Comparison of ENCODE assay signal across 18 cellular contexts in genomic region chr19:10639836-10640235, GRCh38. TPM values are rescaled to one million over a fixed set of nuclear protein-coding genes. Genes with fewer than 3 reads are reported as not detected.
A peak's percentile ranks its signal among the peaks of the same experiment; 100 is the strongest.
DNase-seq lines count a peak whose midpoint lies in the region; ATAC-seq and TF ChIP-seq lines count a peak whose summit lies in the region.
"Had no signal": no experiment of that assay in that cellular context is flagged by ENCODE, and none has a peak within 500 bp of the region (broad histone marks: within the 10 kb centered on the region; RNA-seq: fewer than 3 reads in every experiment).

No MANE protein-coding gene starts in this region.

- no peak for TF ChIP-seq CTCF in CD4-positive, alpha-beta T cell (IDR thresholded peaks at IDR 0.05)
- TF ChIP-seq CTCF in WERI-Rb-1 (IDR thresholded peaks at IDR 0.05; ENCODE audit: low read depth, low read length), result no peak

- POLR2A ChIA-PET in CD4-positive, alpha-beta T cell (lab: Charles Lee), result interaction anchor here (3.1 kb wide), 1 partner anchor 13 kb away, joined by 13 read pairs; no protein-coding TSS in a partner anchor

- H3K9me3 ChIP-seq in CD4-positive, alpha-beta T cell (ENCODE audit: control insufficient read depth, low read length), result no peaks in the 10 kb centered on the region
- H3K9me3 ChIP-seq in WERI-Rb-1 (ENCODE audit: severe bottlenecking), result no peaks in the 10 kb centered on the region

- H3K27ac ChIP-seq in CD4-positive, alpha-beta T cell (ENCODE audit: low read depth, low read length), result no peak overlapping the region
- H3K27ac ChIP-seq in WERI-Rb-1, result no peak overlapping the region

- peaks cover 24% of the 10 kb centered on the region for H3K4me1 Mint-ChIP-seq in CD4-positive, alpha-beta T cell (ENCODE audit: low read depth)
- H3K4me1 Mint-ChIP-seq in memory B cell, result peaks cover 24% of the 10 kb centered on the region

- DNase-seq in CD4-positive, alpha-beta T cell, result no peak
- DNase-seq in GM19238 (ENCODE audit: insufficient read length, low spot score) (peak; percentile 52), NOMO-1 (lab: John Stamatoyannopoulos, UW; ENCODE audit: unreplicated experiment in 2 of 2) (peak; percentile 70 to 97), memory B cell (ENCODE audit: low spot score in 2 of 2) (peak in 1 of 2 donors; percentile 36), WERI-Rb-1 (no peak), midbrain (lab: John Stamatoyannopoulos, UW) (no peak), DMS153 (lab: John Stamatoyannopoulos, UW) (no peak)
- no peak for DNase-seq in activated naive CD4-positive, alpha-beta T cell (lab: John Stamatoyannopoulos, UW)
- DNase-seq: activated gamma-delta T cell treated with Interleukin-2 at 50 U/mL for 16 hours; aorta; foreskin fibroblast; NCI-H1417 treated with DMSO at 0.1 percent for 48 hours; NCI-H345; retina; stimulated activated CD4-positive, alpha-beta T cell treated with anti-CD3 and anti-CD28 coated beads, Interleukin-15, amount 100 ng/mL, for 24 hours had no signal

- H3K4me3 Mint-ChIP-seq in CD4-positive, alpha-beta T cell, result no peak overlapping the region
- H3K4me3 Mint-ChIP-seq in memory B cell, result no peak overlapping the region

- peaks cover 74% of the 10 kb centered on the region for H3K36me3 ChIP-seq in WERI-Rb-1

- peak overlapping the region; percentile 39 for H3K27ac Mint-ChIP-seq in CD4-positive, alpha-beta T cell
- peak overlapping the region; percentile 88 for H3K27ac Mint-ChIP-seq in memory B cell

- no peak overlapping the region for H3K4me3 ChIP-seq in WERI-Rb-1 (ENCODE audit: low read depth, low read length)
- H3K4me3 ChIP-seq: lung had no signal

- intact Hi-C loops in CD4-positive, alpha-beta T cell (cut with DNase I, micrococcal nuclease), result loop anchor here in 1 of 2 experiments (5.0 kb wide), 1 partner anchor 38 kb away; no protein-coding TSS in a partner anchor

- ATAC-seq in CD4-positive, alpha-beta T cell (ENCODE audit: poor library complexity), result no peak
- ATAC-seq in memory B cell (ENCODE audit: low read depth), result peak; percentile 91
- ATAC-seq: HCT116, SK-N-SH treated with all-trans-retinoic acid at 6 μM for 48 hours had no signal

- CTCF ChIA-PET in CD4-positive, alpha-beta T cell (lab: Charles Lee), result interaction anchor here (1.0 to 2.3 kb wide), 2 partner anchors 59 to 66 kb away, joined by 3 to 8 read pairs; no protein-coding TSS in a partner anchor

- H3K27me3 Mint-ChIP-seq in CD4-positive, alpha-beta T cell, result no peaks in the 10 kb centered on the region
- no peaks in the 10 kb centered on the region for H3K27me3 Mint-ChIP-seq in memory B cell

- H3K27me3 ChIP-seq in CD4-positive, alpha-beta T cell (ENCODE audit: control insufficient read depth, insufficient read depth, low read length), result no peaks in the 10 kb centered on the region
- H3K27me3 ChIP-seq in WERI-Rb-1 (ENCODE audit: insufficient read depth, low read depth, severe bottlenecking), result no peaks in the 10 kb centered on the region

- peaks cover 89% of the 10 kb centered on the region for H3K36me3 Mint-ChIP-seq in CD4-positive, alpha-beta T cell (ENCODE audit: low read depth)
- H3K36me3 Mint-ChIP-seq in memory B cell, result peaks cover 41% of the 10 kb centered on the region

- H3K9me3 Mint-ChIP-seq in CD4-positive, alpha-beta T cell, result no peaks in the 10 kb centered on the region
- no peaks in the 10 kb centered on the region for H3K9me3 Mint-ChIP-seq in memory B cell

RNA-seq across cellular contexts. Expression of gene ILF3, which starts 14.3 kb away (rescaled TPM):
- total RNA-seq in CD4-positive, alpha-beta T cell, result 100 to 1,000 TPM; 464 to 491 TPM

RNA-seq across cellular contexts. Expression of gene SLC44A2, which starts 14.5 kb away (rescaled TPM):
- 100 to 1,000 TPM; 151 to 168 TPM for total RNA-seq in CD4-positive, alpha-beta T cell

RNA-seq across cellular contexts. Expression of gene AP1M2, which starts 52.7 kb away (rescaled TPM):
- total RNA-seq in CD4-positive, alpha-beta T cell, result under 1 TPM in 1 of 2 experiments, not detected in 1; 0.77 TPM
- total RNA-seq: aorta had no signal

Comparison
In these comparisons a context has a peak if more than half of its experiments do, and no peak if none do; other contexts are left out.
1. DNase-seq: peak in GM19238 (single experiment) and NOMO-1 (2 of 2); none in CD4-positive, alpha-beta T cell (0 of 10), WERI-Rb-1 (single experiment), midbrain (single experiment), DMS153 (single experiment) and activated naive CD4-positive, alpha-beta T cell (0 of 4).